In genomic region chr1:43934986-43935324, GRCh38 we compare ENCODE assay signal across 3 cellular contexts.
A peak's percentile ranks its signal among the peaks of the same experiment; 100 is the strongest.
TF ChIP-seq lines count a peak whose summit lies in the region.

No MANE protein-coding gene starts in this region.

TF ChIP-seq in SK-N-SH, 30 proteins besides CTCF, POLR2A, EP300 and RAD21:
- TF ChIP-seq TCF12 (IDR thresholded peaks at IDR 0.05) (no peak), NRF1 (IDR thresholded peaks at IDR 0.05; ENCODE audit: low read depth, low read length) (0 out of 2 replicates have a peak, but pooled peaks have one; percentile 3)
TF ChIP-seq in SK-N-SH: peak in this region for 1.

TF ChIP-seq in SK-N-SH treated with all-trans-retinoic acid at 6 μM for 48 hours, 23 proteins besides CTCF, POLR2A, EP300 and RAD21:
- TF ChIP-seq CSRNP3 (CRISPR knock-in tag; IDR thresholded peaks at IDR 0.05) (no peak), ESRRG (CRISPR knock-in tag; IDR thresholded peaks at IDR 0.05) (no peak), SNAI2 (CRISPR knock-in tag; IDR thresholded peaks at IDR 0.05) (no peak), ISL1 (CRISPR knock-in tag; IDR thresholded peaks at IDR 0.05) (no peak), ZC3H10 (CRISPR knock-in tag; IDR thresholded peaks at IDR 0.05) (no peak), GLIS3 (CRISPR knock-in tag; IDR thresholded peaks at IDR 0.05) (no peak), POU6F1 (CRISPR knock-in tag; IDR thresholded peaks at IDR 0.05; ENCODE audit: borderline replicate concordance, low read depth) (no peak), ZNF8 (CRISPR knock-in tag; IDR thresholded peaks at IDR 0.05) (no peak), ZFP3 (CRISPR knock-in tag; IDR thresholded peaks at IDR 0.05) (no peak), TSHZ2 (CRISPR knock-in tag; IDR thresholded peaks at IDR 0.05) (no peak), CREB5 (CRISPR knock-in tag; IDR thresholded peaks at IDR 0.05; ENCODE audit: low read depth) (no peak), ARNTL (CRISPR knock-in tag; IDR thresholded peaks at IDR 0.05; ENCODE audit: borderline replicate concordance, low read depth) (no peak), TCF4 (CRISPR knock-in tag; IDR thresholded peaks at IDR 0.05; ENCODE audit: borderline replicate concordance) (no peak), RARB (CRISPR knock-in tag; IDR thresholded peaks at IDR 0.05) (no peak), OSR1 (CRISPR knock-in tag; IDR thresholded peaks at IDR 0.05) (no peak), ZFP30 (CRISPR knock-in tag; IDR thresholded peaks at IDR 0.05) (no peak)

TF ChIP-seq in GM12878, 131 proteins besides CTCF, POLR2A, EP300 and RAD21:
- no peak for TF ChIP-seq SMAD1 (IDR thresholded peaks at IDR 0.05; ENCODE audit: low read depth, partially characterized antibody)
- peak; percentile 0; the same call in 1 of the 2 replicates for TF ChIP-seq RUNX3 (IDR thresholded peaks at IDR 0.05; ENCODE audit: low read length)
